8 cellular contexts compared by ENCODE assay signal in genomic region chr7:74175270-74175803, GRCh38.
DNase-seq lines count a peak whose midpoint lies in the region; ATAC-seq, FAIRE-seq and TF ChIP-seq lines count a peak whose summit lies in the region.

No MANE protein-coding gene starts in this region.

- H3K27ac ChIP-seq in KOPT-K1 (ENCODE audit: low read depth, low read length, poor library complexity, severe bottlenecking) = peak overlapping the region; percentile 84

- DNase-seq in AG04449 (ENCODE audit: low read depth, low spot score) = no peak
- DNase-seq in cardiac fibroblast (ENCODE audit: low read depth in 2 of 2) = no peak
- no peak for DNase-seq in activated CD4-positive, alpha-beta T cell treated with anti-CD3 and anti-CD28 coated beads for 48 hours
- DNase-seq in H54 (ENCODE audit: insufficient read length, low spot score) = no peak

- no peak for TF ChIP-seq CTCF in AG04449 (IDR thresholded peaks at IDR 0.05; ENCODE audit: insufficient read depth, low read length, missing control alignments)
- no peak for TF ChIP-seq CTCF in cardiac fibroblast (IDR thresholded peaks at IDR 0.05; ENCODE audit: low read depth, low read length)

- CTCF ChIA-PET in AG04449 (lab: Yijun Ruan, JAX) = interaction anchor here (0.7 to 1.8 kb wide), 9 partner anchors 11 to 225 kb away, joined by 3 to 9 read pairs (median 3); no protein-coding TSS in a partner anchor

- no peak for TF ChIP-seq POLR2A in H54 (IDR thresholded peaks at IDR 0.05; ENCODE audit: low read depth, low read length)

- H3K36me3 ChIP-seq in KOPT-K1 (ENCODE audit: insufficient read depth, low read length) = peaks cover 43% of the 10 kb centered on the region
- H3K36me3 ChIP-seq in mucosa of stomach (ENCODE audit: control insufficient read depth, insufficient read depth, low read length) = peaks cover 1% of the 10 kb centered on the region

- peaks cover 54% of the 10 kb centered on the region for H3K4me1 ChIP-seq in mucosa of stomach (ENCODE audit: control insufficient read depth, insufficient read depth, low read length)

- no peaks in the 10 kb centered on the region for H3K27me3 ChIP-seq in mucosa of stomach (ENCODE audit: control insufficient read depth, insufficient read depth, low read length)

- no peaks in the 10 kb centered on the region for H3K9me3 ChIP-seq in KOPT-K1 (ENCODE audit: insufficient read depth, low read length, poor library complexity, severe bottlenecking)
- H3K9me3 ChIP-seq in mucosa of stomach (ENCODE audit: control insufficient read depth, low read length) = no peaks in the 10 kb centered on the region

- FAIRE-seq in H54 (lab: Jason Lieb, UNC) = no peak

- POLR2A ChIA-PET in AG04449 (lab: Yijun Ruan, JAX) = interaction anchor here (0.8 to 1.8 kb wide), 4 partner anchors 16 to 96 kb away, joined by 3 to 4 read pairs (median 4); no protein-coding TSS in a partner anchor

- H3K4me3 ChIP-seq in AG04449 (ENCODE audit: low read depth, low read length) (peak overlapping the region; percentile 84), cardiac fibroblast (replicated peaks in 1 of 2; ENCODE audit: low read depth in 2 of 2, low read length in 2 of 2) (peak overlapping the region; percentile 71 to 84), mucosa of stomach (ENCODE audit: low read length) (peak overlapping the region; percentile 47)

- ATAC-seq in GM21717 (IDR thresholded peaks at IDR 0.05; ENCODE audit: unreplicated experiment) (no peak), GM18517 (IDR thresholded peaks at IDR 0.05; ENCODE audit: unreplicated experiment) (no peak)

- peak overlapping the region; percentile 94 for H3K9ac ChIP-seq in mucosa of stomach (ENCODE audit: low read length)
